ENCODE assay signal across 5 cellular contexts in the genomic region with DNA sequence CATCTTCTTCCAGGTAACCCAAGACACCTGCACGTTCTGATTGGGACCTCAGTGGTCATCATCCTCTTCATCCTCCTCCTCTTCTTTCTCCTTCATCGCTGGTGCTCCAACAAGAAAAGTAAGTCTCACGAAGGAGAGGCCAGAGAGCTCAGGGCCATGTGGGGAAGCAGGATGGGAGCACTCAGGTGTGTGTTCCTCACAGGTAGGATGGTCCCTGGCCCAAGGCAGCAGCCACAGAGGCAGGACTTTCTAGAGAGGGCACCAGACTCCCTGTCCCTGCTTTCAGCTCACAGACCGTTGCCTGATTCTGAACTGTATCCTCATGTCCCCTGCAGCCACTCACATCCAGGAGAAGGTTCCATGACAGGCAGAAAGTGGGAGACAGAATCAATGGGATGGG. TPM values are rescaled to one million over a fixed set of nuclear protein-coding genes. Genes with fewer than 3 reads are reported as not detected.
"Had no signal": no experiment of that assay in that cellular context is flagged by ENCODE, and none has a peak within 500 bp of the region (broad histone marks: within the 10 kb centered on the region; RNA-seq: fewer than 3 reads in every experiment).

No MANE protein-coding gene starts in this region.

RNA-seq across cellular contexts. Expression of a gene that starts 3.1 kb away (rescaled TPM):
- total RNA-seq: HepG2, HT-29, HT1080, IMR-90, K562 had no signal

RNA-seq across cellular contexts. Expression of a gene that starts 28.2 kb away (rescaled TPM):
- total RNA-seq: HepG2, HT-29, HT1080, IMR-90, K562 had no signal

RNA-seq across cellular contexts. Expression of a gene that starts 36.9 kb away (rescaled TPM):
- total RNA-seq: HepG2, HT-29, HT1080, IMR-90, K562 had no signal

RNA-seq across cellular contexts. Expression of a gene that starts 42.2 kb away (rescaled TPM):
- total RNA-seq: HepG2, HT-29, HT1080, IMR-90, K562 had no signal

RNA-seq across cellular contexts. Expression of a gene that starts 49.8 kb away (rescaled TPM):
- total RNA-seq: HepG2, HT-29, HT1080, IMR-90, K562 had no signal
